Comparison of ENCODE assay signal across 2 cellular contexts in the genomic region with DNA sequence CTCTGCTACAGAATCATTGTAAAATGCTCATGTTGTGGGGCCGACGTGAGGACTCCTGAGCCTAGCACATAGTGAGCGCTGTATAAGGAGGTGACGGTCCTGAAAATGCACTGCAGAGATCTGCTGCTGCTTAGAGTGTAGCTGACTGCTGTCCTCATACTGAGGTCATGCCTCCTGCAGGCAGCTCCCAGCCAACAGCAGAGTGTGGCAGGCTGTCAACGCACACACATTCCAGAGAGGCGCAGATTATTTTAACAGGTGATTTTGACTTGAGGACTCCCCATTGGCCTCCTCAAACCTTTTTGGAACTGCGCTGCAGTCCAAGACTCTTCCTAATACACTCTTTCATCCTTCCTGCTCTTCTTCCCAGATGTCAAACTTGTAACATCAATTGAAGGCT.
TF ChIP-seq lines count a peak whose summit lies in the region.

No MANE protein-coding gene starts in this region.

TF ChIP-seq in GM23338, 12 proteins besides CTCF, POLR2A, EP300 and RAD21 (continued from another document):
- TF ChIP-seq, protein P1, sequence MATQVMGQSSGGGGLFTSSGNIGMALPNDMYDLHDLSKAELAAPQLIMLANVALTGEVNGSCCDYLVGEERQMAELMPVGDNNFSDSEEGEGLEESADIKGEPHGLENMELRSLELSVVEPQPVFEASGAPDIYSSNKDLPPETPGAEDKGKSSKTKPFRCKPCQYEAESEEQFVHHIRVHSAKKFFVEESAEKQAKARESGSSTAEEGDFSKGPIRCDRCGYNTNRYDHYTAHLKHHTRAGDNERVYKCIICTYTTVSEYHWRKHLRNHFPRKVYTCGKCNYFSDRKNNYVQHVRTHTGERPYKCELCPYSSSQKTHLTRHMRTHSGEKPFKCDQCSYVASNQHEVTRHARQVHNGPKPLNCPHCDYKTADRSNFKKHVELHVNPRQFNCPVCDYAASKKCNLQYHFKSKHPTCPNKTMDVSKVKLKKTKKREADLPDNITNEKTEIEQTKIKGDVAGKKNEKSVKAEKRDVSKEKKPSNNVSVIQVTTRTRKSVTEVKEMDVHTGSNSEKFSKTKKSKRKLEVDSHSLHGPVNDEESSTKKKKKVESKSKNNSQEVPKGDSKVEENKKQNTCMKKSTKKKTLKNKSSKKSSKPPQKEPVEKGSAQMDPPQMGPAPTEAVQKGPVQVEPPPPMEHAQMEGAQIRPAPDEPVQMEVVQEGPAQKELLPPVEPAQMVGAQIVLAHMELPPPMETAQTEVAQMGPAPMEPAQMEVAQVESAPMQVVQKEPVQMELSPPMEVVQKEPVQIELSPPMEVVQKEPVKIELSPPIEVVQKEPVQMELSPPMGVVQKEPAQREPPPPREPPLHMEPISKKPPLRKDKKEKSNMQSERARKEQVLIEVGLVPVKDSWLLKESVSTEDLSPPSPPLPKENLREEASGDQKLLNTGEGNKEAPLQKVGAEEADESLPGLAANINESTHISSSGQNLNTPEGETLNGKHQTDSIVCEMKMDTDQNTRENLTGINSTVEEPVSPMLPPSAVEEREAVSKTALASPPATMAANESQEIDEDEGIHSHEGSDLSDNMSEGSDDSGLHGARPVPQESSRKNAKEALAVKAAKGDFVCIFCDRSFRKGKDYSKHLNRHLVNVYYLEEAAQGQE (IDR thresholded peaks at IDR 0.05; ENCODE audit: unreplicated experiment): no peak
- TF ChIP-seq POLR2AphosphoS5 (IDR thresholded peaks at IDR 0.05; ENCODE audit: low read depth) (no peak), ZNF331 (CRISPR knock-in tag; IDR thresholded peaks at IDR 0.05; ENCODE audit: low read depth) (no peak), NANOG (IDR thresholded peaks at IDR 0.05; ENCODE audit: borderline replicate concordance) (no peak), EZH2 (IDR thresholded peaks at IDR 0.05; ENCODE audit: low read depth, unreplicated experiment) (no peak), JUNB (IDR thresholded peaks at IDR 0.05; ENCODE audit: unreplicated experiment) (no peak), EZH2phosphoT487 (IDR thresholded peaks at IDR 0.05; ENCODE audit: unreplicated experiment) (no peak), STAT1 (IDR thresholded peaks at IDR 0.05; ENCODE audit: unreplicated experiment) (no peak), ZNF114 (CRISPR knock-in tag; IDR thresholded peaks at IDR 0.05) (no peak)
- TF ChIP-seq, protein P2, sequence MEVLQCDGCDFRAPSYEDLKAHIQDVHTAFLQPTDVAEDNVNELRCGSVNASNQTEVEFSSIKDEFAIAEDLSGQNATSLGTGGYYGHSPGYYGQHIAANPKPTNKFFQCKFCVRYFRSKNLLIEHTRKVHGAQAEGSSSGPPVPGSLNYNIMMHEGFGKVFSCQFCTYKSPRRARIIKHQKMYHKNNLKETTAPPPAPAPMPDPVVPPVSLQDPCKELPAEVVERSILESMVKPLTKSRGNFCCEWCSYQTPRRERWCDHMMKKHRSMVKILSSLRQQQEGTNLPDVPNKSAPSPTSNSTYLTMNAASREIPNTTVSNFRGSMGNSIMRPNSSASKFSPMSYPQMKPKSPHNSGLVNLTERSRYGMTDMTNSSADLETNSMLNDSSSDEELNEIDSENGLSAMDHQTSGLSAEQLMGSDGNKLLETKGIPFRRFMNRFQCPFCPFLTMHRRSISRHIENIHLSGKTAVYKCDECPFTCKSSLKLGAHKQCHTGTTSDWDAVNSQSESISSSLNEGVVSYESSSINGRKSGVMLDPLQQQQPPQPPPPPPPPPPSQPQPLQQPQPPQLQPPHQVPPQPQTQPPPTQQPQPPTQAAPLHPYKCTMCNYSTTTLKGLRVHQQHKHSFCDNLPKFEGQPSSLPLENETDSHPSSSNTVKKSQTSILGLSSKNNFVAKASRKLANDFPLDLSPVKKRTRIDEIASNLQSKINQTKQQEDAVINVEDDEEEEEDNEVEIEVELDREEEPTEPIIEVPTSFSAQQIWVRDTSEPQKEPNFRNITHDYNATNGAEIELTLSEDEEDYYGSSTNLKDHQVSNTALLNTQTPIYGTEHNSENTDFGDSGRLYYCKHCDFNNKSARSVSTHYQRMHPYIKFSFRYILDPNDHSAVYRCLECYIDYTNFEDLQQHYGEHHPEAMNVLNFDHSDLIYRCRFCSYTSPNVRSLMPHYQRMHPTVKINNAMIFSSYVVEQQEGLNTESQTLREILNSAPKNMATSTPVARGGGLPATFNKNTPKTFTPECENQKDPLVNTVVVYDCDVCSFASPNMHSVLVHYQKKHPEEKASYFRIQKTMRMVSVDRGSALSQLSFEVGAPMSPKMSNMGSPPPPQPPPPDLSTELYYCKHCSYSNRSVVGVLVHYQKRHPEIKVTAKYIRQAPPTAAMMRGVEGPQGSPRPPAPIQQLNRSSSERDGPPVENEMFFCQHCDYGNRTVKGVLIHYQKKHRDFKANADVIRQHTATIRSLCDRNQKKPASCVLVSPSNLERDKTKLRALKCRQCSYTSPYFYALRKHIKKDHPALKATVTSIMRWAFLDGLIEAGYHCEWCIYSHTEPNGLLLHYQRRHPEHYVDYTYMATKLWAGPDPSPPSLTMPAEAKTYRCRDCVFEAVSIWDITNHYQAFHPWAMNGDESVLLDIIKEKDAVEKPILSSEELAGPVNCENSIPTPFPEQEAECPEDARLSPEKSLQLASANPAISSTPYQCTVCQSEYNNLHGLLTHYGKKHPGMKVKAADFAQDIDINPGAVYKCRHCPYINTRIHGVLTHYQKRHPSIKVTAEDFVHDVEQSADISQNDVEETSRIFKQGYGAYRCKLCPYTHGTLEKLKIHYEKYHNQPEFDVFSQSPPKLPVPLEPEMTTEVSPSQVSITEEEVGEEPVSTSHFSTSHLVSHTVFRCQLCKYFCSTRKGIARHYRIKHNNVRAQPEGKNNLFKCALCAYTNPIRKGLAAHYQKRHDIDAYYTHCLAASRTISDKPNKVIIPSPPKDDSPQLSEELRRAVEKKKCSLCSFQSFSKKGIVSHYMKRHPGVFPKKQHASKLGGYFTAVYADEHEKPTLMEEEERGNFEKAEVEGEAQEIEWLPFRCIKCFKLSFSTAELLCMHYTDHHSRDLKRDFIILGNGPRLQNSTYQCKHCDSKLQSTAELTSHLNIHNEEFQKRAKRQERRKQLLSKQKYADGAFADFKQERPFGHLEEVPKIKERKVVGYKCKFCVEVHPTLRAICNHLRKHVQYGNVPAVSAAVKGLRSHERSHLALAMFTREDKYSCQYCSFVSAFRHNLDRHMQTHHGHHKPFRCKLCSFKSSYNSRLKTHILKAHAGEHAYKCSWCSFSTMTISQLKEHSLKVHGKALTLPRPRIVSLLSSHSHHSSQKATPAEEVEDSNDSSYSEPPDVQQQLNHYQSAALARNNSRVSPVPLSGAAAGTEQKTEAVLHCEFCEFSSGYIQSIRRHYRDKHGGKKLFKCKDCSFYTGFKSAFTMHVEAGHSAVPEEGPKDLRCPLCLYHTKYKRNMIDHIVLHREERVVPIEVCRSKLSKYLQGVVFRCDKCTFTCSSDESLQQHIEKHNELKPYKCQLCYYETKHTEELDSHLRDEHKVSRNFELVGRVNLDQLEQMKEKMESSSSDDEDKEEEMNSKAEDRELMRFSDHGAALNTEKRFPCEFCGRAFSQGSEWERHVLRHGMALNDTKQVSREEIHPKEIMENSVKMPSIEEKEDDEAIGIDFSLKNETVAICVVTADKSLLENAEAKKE (CRISPR knock-in tag; IDR thresholded peaks at IDR 0.05): no peak

TF ChIP-seq in WTC11, 78 proteins besides CTCF, POLR2A, EP300 and RAD21 (continued from another document and continues in another):
- TF ChIP-seq, protein P3, sequence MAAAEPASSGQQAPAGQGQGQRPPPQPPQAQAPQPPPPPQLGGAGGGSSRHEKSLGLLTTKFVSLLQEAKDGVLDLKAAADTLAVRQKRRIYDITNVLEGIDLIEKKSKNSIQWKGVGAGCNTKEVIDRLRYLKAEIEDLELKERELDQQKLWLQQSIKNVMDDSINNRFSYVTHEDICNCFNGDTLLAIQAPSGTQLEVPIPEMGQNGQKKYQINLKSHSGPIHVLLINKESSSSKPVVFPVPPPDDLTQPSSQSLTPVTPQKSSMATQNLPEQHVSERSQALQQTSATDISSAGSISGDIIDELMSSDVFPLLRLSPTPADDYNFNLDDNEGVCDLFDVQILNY (CRISPR knock-in tag; IDR thresholded peaks at IDR 0.05): no peak
- TF ChIP-seq, protein P4, sequence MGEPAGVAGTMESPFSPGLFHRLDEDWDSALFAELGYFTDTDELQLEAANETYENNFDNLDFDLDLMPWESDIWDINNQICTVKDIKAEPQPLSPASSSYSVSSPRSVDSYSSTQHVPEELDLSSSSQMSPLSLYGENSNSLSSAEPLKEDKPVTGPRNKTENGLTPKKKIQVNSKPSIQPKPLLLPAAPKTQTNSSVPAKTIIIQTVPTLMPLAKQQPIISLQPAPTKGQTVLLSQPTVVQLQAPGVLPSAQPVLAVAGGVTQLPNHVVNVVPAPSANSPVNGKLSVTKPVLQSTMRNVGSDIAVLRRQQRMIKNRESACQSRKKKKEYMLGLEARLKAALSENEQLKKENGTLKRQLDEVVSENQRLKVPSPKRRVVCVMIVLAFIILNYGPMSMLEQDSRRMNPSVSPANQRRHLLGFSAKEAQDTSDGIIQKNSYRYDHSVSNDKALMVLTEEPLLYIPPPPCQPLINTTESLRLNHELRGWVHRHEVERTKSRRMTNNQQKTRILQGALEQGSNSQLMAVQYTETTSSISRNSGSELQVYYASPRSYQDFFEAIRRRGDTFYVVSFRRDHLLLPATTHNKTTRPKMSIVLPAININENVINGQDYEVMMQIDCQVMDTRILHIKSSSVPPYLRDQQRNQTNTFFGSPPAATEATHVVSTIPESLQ (CRISPR knock-in tag; IDR thresholded peaks at IDR 0.05): no peak
- TF ChIP-seq, protein P5, sequence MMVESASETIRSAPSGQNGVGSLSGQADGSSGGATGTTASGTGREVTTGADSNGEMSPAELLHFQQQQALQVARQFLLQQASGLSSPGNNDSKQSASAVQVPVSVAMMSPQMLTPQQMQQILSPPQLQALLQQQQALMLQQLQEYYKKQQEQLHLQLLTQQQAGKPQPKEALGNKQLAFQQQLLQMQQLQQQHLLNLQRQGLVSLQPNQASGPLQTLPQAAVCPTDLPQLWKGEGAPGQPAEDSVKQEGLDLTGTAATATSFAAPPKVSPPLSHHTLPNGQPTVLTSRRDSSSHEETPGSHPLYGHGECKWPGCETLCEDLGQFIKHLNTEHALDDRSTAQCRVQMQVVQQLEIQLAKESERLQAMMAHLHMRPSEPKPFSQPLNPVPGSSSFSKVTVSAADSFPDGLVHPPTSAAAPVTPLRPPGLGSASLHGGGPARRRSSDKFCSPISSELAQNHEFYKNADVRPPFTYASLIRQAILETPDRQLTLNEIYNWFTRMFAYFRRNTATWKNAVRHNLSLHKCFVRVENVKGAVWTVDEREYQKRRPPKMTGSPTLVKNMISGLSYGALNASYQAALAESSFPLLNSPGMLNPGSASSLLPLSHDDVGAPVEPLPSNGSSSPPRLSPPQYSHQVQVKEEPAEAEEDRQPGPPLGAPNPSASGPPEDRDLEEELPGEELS (CRISPR knock-in tag; IDR thresholded peaks at IDR 0.05): no peak
- no peak for TF ChIP-seq ZNF317 (CRISPR knock-in tag; IDR thresholded peaks at IDR 0.05; ENCODE audit: borderline replicate concordance, low read depth)
- TF ChIP-seq, protein P6, sequence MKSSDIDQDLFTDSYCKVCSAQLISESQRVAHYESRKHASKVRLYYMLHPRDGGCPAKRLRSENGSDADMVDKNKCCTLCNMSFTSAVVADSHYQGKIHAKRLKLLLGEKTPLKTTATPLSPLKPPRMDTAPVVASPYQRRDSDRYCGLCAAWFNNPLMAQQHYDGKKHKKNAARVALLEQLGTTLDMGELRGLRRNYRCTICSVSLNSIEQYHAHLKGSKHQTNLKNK (CRISPR knock-in tag; IDR thresholded peaks at IDR 0.05): no peak
- TF ChIP-seq SMAD3 (CRISPR knock-in tag; IDR thresholded peaks at IDR 0.05; ENCODE audit: borderline replicate concordance): no peak
- no peak for TF ChIP-seq ZNF671 (CRISPR knock-in tag; IDR thresholded peaks at IDR 0.05)
- TF ChIP-seq, protein P7, sequence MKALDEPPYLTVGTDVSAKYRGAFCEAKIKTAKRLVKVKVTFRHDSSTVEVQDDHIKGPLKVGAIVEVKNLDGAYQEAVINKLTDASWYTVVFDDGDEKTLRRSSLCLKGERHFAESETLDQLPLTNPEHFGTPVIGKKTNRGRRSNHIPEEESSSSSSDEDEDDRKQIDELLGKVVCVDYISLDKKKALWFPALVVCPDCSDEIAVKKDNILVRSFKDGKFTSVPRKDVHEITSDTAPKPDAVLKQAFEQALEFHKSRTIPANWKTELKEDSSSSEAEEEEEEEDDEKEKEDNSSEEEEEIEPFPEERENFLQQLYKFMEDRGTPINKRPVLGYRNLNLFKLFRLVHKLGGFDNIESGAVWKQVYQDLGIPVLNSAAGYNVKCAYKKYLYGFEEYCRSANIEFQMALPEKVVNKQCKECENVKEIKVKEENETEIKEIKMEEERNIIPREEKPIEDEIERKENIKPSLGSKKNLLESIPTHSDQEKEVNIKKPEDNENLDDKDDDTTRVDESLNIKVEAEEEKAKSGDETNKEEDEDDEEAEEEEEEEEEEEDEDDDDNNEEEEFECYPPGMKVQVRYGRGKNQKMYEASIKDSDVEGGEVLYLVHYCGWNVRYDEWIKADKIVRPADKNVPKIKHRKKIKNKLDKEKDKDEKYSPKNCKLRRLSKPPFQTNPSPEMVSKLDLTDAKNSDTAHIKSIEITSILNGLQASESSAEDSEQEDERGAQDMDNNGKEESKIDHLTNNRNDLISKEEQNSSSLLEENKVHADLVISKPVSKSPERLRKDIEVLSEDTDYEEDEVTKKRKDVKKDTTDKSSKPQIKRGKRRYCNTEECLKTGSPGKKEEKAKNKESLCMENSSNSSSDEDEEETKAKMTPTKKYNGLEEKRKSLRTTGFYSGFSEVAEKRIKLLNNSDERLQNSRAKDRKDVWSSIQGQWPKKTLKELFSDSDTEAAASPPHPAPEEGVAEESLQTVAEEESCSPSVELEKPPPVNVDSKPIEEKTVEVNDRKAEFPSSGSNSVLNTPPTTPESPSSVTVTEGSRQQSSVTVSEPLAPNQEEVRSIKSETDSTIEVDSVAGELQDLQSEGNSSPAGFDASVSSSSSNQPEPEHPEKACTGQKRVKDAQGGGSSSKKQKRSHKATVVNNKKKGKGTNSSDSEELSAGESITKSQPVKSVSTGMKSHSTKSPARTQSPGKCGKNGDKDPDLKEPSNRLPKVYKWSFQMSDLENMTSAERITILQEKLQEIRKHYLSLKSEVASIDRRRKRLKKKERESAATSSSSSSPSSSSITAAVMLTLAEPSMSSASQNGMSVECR (CRISPR knock-in tag; IDR thresholded peaks at IDR 0.05; ENCODE audit: borderline replicate concordance): no peak
- no peak for TF ChIP-seq ZNF121 (CRISPR knock-in tag; IDR thresholded peaks at IDR 0.05)
- TF ChIP-seq ETV6 (CRISPR knock-in tag; IDR thresholded peaks at IDR 0.05): no peak
- no peak for TF ChIP-seq ATF1 (CRISPR knock-in tag; IDR thresholded peaks at IDR 0.05)
- TF ChIP-seq CBFB (CRISPR knock-in tag; IDR thresholded peaks at IDR 0.05; ENCODE audit: low read depth): no peak
- TF ChIP-seq, protein P8, sequence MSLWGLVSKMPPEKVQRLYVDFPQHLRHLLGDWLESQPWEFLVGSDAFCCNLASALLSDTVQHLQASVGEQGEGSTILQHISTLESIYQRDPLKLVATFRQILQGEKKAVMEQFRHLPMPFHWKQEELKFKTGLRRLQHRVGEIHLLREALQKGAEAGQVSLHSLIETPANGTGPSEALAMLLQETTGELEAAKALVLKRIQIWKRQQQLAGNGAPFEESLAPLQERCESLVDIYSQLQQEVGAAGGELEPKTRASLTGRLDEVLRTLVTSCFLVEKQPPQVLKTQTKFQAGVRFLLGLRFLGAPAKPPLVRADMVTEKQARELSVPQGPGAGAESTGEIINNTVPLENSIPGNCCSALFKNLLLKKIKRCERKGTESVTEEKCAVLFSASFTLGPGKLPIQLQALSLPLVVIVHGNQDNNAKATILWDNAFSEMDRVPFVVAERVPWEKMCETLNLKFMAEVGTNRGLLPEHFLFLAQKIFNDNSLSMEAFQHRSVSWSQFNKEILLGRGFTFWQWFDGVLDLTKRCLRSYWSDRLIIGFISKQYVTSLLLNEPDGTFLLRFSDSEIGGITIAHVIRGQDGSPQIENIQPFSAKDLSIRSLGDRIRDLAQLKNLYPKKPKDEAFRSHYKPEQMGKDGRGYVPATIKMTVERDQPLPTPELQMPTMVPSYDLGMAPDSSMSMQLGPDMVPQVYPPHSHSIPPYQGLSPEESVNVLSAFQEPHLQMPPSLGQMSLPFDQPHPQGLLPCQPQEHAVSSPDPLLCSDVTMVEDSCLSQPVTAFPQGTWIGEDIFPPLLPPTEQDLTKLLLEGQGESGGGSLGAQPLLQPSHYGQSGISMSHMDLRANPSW (CRISPR knock-in tag; conservative IDR thresholded peaks at IDR 0.05; ENCODE audit: low read depth): no peak
